In genomic region chr11:79028214-79028613, GRCh38 we compare ENCODE assay signal across 36 cellular contexts.
"Had no signal": no experiment of that assay in that cellular context is flagged by ENCODE, and none has a peak within 500 bp of the region (broad histone marks: within the 10 kb centered on the region; RNA-seq: fewer than 3 reads in every experiment).

No MANE protein-coding gene starts in this region.

- H3K27me3 ChIP-seq: adrenal gland, ascending aorta, cardiac muscle cell, sigmoid colon, tibial artery had no signal

- H3K27ac ChIP-seq: adrenal gland, ascending aorta, cardiac muscle cell, heart left ventricle, neural progenitor cell, parathyroid adenoma, psoas muscle, sigmoid colon, stomach, tibial artery, upper lobe of right lung, VCaP had no signal

- DNase-seq: activated CD4-positive, alpha-beta T cell treated with anti-CD3 and anti-CD28 coated beads for 4 hours; activated CD4-positive, alpha-beta T cell treated with anti-CD3 and anti-CD28 coated beads, Interleukin-2, amount 50 U/mL, for 4 hours; activated effector memory CD4-positive, alpha-beta T cell treated with Interleukin-2 at 50 U/mL for 16 hours; activated naive CD4-positive, alpha-beta T cell treated with Interleukin-2 at 50 U/mL for 16 hours; activated naive CD8-positive, alpha-beta T cell treated with anti-CD3 and anti-CD28 coated beads for 36 hours; adrenal gland; cortex of kidney; foreskin fibroblast; heart left ventricle; hypothalamus; immature natural killer cell; kidney; left colon; mammary epithelial cell; midbrain; naive thymus-derived CD4-positive, alpha-beta T cell; occipital lobe; psoas muscle; sigmoid colon; small intestine; stimulated activated CD4-positive, alpha-beta T cell treated with anti-CD3 and anti-CD28 coated beads, Interleukin-1b, Interleukin-23, amount 100 ng/mL, for 48 hours; stimulated activated CD4-positive, alpha-beta T cell treated with anti-CD3 and anti-CD28 coated beads, Interleukin-4, amount 100 ng/mL, for 4 hours; stimulated activated CD8-positive, alpha-beta memory T cell treated with anti-CD3 and anti-CD28 coated beads, Interleukin-4, amount 100 ng/mL, for 48 hours; stomach; tibial artery; upper lobe of right lung had no signal

- H3K36me3 Mint-ChIP-seq: activated naive CD8-positive, alpha-beta T cell treated with anti-CD3 and anti-CD28 coated beads for 36 hours; brain; immature natural killer cell; stimulated activated memory B cell treated with anti-CD40 and anti-IgM and Interleukin-4, amounts not matched to agents 10 μg/mL and 1 μg/mL and 100 μg/mL, for 72 hours had no signal

- H3K27ac Mint-ChIP-seq: activated naive CD8-positive, alpha-beta T cell treated with anti-CD3 and anti-CD28 coated beads for 36 hours; naive thymus-derived CD4-positive, alpha-beta T cell; neural progenitor cell; stimulated activated memory B cell treated with anti-CD40 and anti-IgM and Interleukin-4, amounts not matched to agents 10 μg/mL and 1 μg/mL and 100 μg/mL, for 72 hours; T-helper 2 cell treated with Interferon-gamma antibody and Interleukin-4, amounts not matched to agents 5 μg/mL and 100 μg/mL, for 36 hours had no signal

- FAIRE-seq: kidney, small intestine, TTC549 had no signal

- H3K9me3 Mint-ChIP-seq: activated naive CD8-positive, alpha-beta T cell treated with anti-CD3 and anti-CD28 coated beads for 36 hours; brain; neural progenitor cell; stimulated activated memory B cell treated with anti-CD40 and anti-IgM and Interleukin-4, amounts not matched to agents 10 μg/mL and 1 μg/mL and 100 μg/mL, for 72 hours; T-helper 2 cell treated with Interferon-gamma antibody and Interleukin-4, amounts not matched to agents 5 μg/mL and 100 μg/mL, for 36 hours had no signal

- H3K4me3 ChIP-seq: adrenal gland, ascending aorta, cardiac muscle cell, heart left ventricle, neural progenitor cell, psoas muscle, sigmoid colon, stomach, tibial artery, upper lobe of right lung had no signal

- ATAC-seq: esophagus mucosa; heart left ventricle; left colon; naive thymus-derived CD4-positive, alpha-beta T cell; psoas muscle; stimulated activated memory B cell treated with anti-CD40 and anti-IgM and Interleukin-4, amounts not matched to agents 10 μg/mL and 1 μg/mL and 100 μg/mL, for 72 hours; upper lobe of right lung had no signal

- H3K9me3 ChIP-seq: adrenal gland, ascending aorta, heart left ventricle, psoas muscle, sigmoid colon, stomach, tibial artery, upper lobe of right lung had no signal

- H3K36me3 ChIP-seq: adrenal gland, ascending aorta, cardiac muscle cell, heart left ventricle, neural progenitor cell, sigmoid colon, stomach, tibial artery, upper lobe of right lung had no signal

- H3K4me3 Mint-ChIP-seq: activated naive CD8-positive, alpha-beta T cell treated with anti-CD3 and anti-CD28 coated beads for 36 hours; brain; immature natural killer cell; naive thymus-derived CD4-positive, alpha-beta T cell; neural progenitor cell; stimulated activated memory B cell treated with anti-CD40 and anti-IgM and Interleukin-4, amounts not matched to agents 10 μg/mL and 1 μg/mL and 100 μg/mL, for 72 hours; T-helper 2 cell treated with Interferon-gamma antibody and Interleukin-4, amounts not matched to agents 5 μg/mL and 100 μg/mL, for 36 hours had no signal

- H3K4me1 ChIP-seq: adrenal gland, parathyroid adenoma, stomach, upper lobe of right lung had no signal
